In the genomic region with DNA sequence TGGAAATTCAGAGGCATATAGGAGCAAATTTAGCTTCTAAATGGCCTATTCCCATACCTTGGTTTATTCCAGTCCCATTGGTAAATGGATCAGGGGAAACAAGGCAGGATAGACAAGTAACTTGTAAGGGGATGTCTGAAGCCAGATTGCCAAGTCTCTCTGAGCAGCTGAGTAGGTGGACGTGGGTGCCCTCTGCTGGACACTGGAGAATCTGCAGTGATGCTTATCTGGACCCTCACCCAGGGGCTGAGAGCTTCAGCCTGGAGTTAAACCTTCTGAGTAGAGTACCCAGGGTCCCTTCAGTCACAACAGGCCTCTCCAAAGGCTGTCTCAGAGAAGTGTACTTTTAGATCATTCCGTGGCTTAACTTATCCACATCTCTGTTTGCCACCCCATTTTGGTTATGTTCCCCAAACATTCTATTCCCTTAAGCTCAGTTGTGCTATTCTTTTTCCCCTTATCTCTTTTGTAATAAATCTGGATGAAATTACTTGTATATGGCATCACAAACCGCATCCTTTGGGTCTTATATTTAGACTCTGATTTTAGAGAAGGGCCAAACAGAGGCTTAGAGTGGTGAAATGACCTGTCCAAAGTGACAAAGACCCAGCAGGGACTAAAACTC, we compare ENCODE assay signal across 8 cellular contexts.
DNase-seq lines count a peak whose midpoint lies in the region; ATAC-seq and TF ChIP-seq lines count a peak whose summit lies in the region.

No MANE protein-coding gene starts in this region.

- no peak overlapping the region for H3K27ac ChIP-seq in lung (ENCODE audit: low read depth in 1 of 2, low read length in 1 of 2)

- WGBS in lung, 2 donors: 21 to 26% methylated on average over 3 of the region's 3 CpGs

- peak; percentile 70 for ATAC-seq in Right ventricle myocardium inferior
- ATAC-seq in HG02973 (IDR thresholded peaks at IDR 0.05; ENCODE audit: unreplicated experiment): peak; percentile 90
- ATAC-seq in lung (ENCODE audit: insufficient read depth, low FRiP score): peak; percentile 45

- peaks cover 3% of the 10 kb centered on the region for H3K27me3 Mint-ChIP-seq in activated CD4-positive, alpha-beta T cell treated with anti-CD3 and anti-CD28 coated beads, Interleukin-2, amount 10 ng/mL, durations not matched to agents 24 days and 14 days

- no peaks in the 10 kb centered on the region for H3K36me3 Mint-ChIP-seq in activated CD4-positive, alpha-beta T cell treated with anti-CD3 and anti-CD28 coated beads, Interleukin-2, amount 10 ng/mL, durations not matched to agents 24 days and 14 days (ENCODE audit: low read depth)

- H3K36me3 ChIP-seq in lung (ENCODE audit: control insufficient read depth in 2 of 2, insufficient read depth in 2 of 2, low read length in 2 of 2): no peaks in the 10 kb centered on the region

- H3K4me1 Mint-ChIP-seq in activated CD4-positive, alpha-beta T cell treated with anti-CD3 and anti-CD28 coated beads, Interleukin-2, amount 10 ng/mL, durations not matched to agents 24 days and 14 days: no peaks in the 10 kb centered on the region

- peak; percentile 56 for TF ChIP-seq CTCF in lung (IDR thresholded peaks at IDR 0.05; ENCODE audit: control extremely low read depth, extremely low read depth)

- H3K9me3 Mint-ChIP-seq in activated CD4-positive, alpha-beta T cell treated with anti-CD3 and anti-CD28 coated beads, Interleukin-2, amount 10 ng/mL, durations not matched to agents 24 days and 14 days: no peaks in the 10 kb centered on the region

- H3K9me3 ChIP-seq in lung (ENCODE audit: control insufficient read depth in 2 of 2, insufficient read depth in 1 of 2, low read length in 1 of 2): no peaks in the 10 kb centered on the region

- DNase-seq in Right ventricle myocardium inferior (ENCODE audit: missing footprints): peak; percentile 72
- no peak for DNase-seq in cardiac septum (ENCODE audit: low spot score)
- DNase-seq in NCI-H226: peak; percentile 24
- peak; percentile 86 for DNase-seq in activated CD4-positive, alpha-beta T cell treated with anti-CD3 and anti-CD28 coated beads, Interleukin-2, amount 10 ng/mL, durations not matched to agents 24 days and 14 days
- peak; percentile 57 for DNase-seq in dedifferentiated amniotic fluid mesenchymal stem cell (ENCODE audit: extremely low spot score)
- DNase-seq in lung (ENCODE audit: low spot score): peak; percentile 42
- DNase-seq in stimulated activated CD8-positive, alpha-beta memory T cell treated with anti-CD3 and anti-CD28 coated beads, Interleukin-15, amount 100 ng/mL, for 48 hours (ENCODE audit: low read depth in 2 of 2): peak; percentile 25 to 27

- intact Hi-C loops in Right ventricle myocardium inferior (cut with DNase I) (loop anchor here (2.0 to 10.0 kb wide), 3 partner anchors 128 to 362 kb away; no protein-coding TSS in a partner anchor), cardiac septum (cut with DNase I) (loop anchor here (2.0 to 10.0 kb wide), 3 partner anchors 129 to 362 kb away; no protein-coding TSS in a partner anchor)
- intact Hi-C loops in activated CD4-positive, alpha-beta T cell treated with anti-CD3 and anti-CD28 coated beads, Interleukin-2, amount 10 ng/mL, durations not matched to agents 24 days and 14 days (cut with micrococcal nuclease): loop anchor here (1.0 to 10.0 kb wide), 3 partner anchors 318 to 484 kb away; no protein-coding TSS in a partner anchor

- H3K4me3 Mint-ChIP-seq in activated CD4-positive, alpha-beta T cell treated with anti-CD3 and anti-CD28 coated beads, Interleukin-2, amount 10 ng/mL, durations not matched to agents 24 days and 14 days: no peak overlapping the region

- H3K27ac Mint-ChIP-seq in activated CD4-positive, alpha-beta T cell treated with anti-CD3 and anti-CD28 coated beads, Interleukin-2, amount 10 ng/mL, durations not matched to agents 24 days and 14 days: no peak overlapping the region

- H3K4me1 ChIP-seq in lung (ENCODE audit: control insufficient read depth in 2 of 2, insufficient read depth in 2 of 2, low read length in 2 of 2): peaks cover 0 to 2% of the 10 kb centered on the region in 2 donors

- no peak overlapping the region for H3K4me3 ChIP-seq in lung

- no peaks in the 10 kb centered on the region for H3K27me3 ChIP-seq in lung (ENCODE audit: control insufficient read depth, insufficient read depth)
